Comparison of ENCODE assay signal across 14 cellular contexts in genomic region chr18:31679806-31680793, GRCh38. TPM values are rescaled to one million over a fixed set of nuclear protein-coding genes. Genes with fewer than 3 reads are reported as not detected.
DNase-seq lines count a peak whose midpoint lies in the region; ATAC-seq and TF ChIP-seq lines count a peak whose summit lies in the region.
"Had no signal": no experiment of that assay in that cellular context is flagged by ENCODE, and none has a peak within 500 bp of the region (broad histone marks: within the 10 kb centered on the region; RNA-seq: fewer than 3 reads in every experiment).

No MANE protein-coding gene starts in this region.

- no peak overlapping the region for H2AFZ ChIP-seq in GM23338
- no peak overlapping the region for H2AFZ ChIP-seq in trophoblast cell (ENCODE audit: insufficient read depth, low read length, poor library complexity)

- H3K4ac ChIP-seq in trophoblast cell (ENCODE audit: low read depth, low read length): no peak overlapping the region

- ATAC-seq in GM23338 (peak; percentile 12), GM21360 (IDR thresholded peaks at IDR 0.05; ENCODE audit: unreplicated experiment) (no peak), GM19395 (IDR thresholded peaks at IDR 0.05; ENCODE audit: unreplicated experiment) (no peak)
- ATAC-seq: activated CD4-positive, alpha-beta T cell treated with anti-CD3 and anti-CD28 coated beads for 36 hours; activated naive CD8-positive, alpha-beta T cell treated with anti-CD3 and anti-CD28 coated beads, Interleukin-2, amount 50 U/mL, for 24 hours had no signal

- H3K4me1 ChIP-seq in GM23338 (ENCODE audit: insufficient read depth): peaks cover 74% of the 10 kb centered on the region
- H3K4me1 ChIP-seq in esophagus squamous epithelium: peaks cover 7 to 57% (median 19%) of the 10 kb centered on the region in 3 donors
- H3K4me1 ChIP-seq in trophoblast cell (ENCODE audit: control insufficient read depth in 1 of 2, insufficient read depth in 2 of 2, low read length in 2 of 2): peaks cover 6 to 18% of the 10 kb centered on the region in 2 experiments
- peaks cover 4% of the 10 kb centered on the region in 2 donors for H3K4me1 ChIP-seq in thyroid gland

- H2BK120ac ChIP-seq in trophoblast cell (ENCODE audit: insufficient read depth, low read length, poor library complexity): no peak overlapping the region

- H3K79me1 ChIP-seq in trophoblast cell (ENCODE audit: low read length): peaks cover 5% of the 10 kb centered on the region

- H3K27ac ChIP-seq in GM23338 (ENCODE audit: low read depth): no peak overlapping the region
- H3K27ac ChIP-seq in esophagus squamous epithelium: peak overlapping the region; percentile 36 to 70 (median 54)
- no peak overlapping the region for H3K27ac ChIP-seq in trophoblast cell (ENCODE audit: low read depth, low read length)
- H3K27ac ChIP-seq in thyroid gland: no peak overlapping the region

- no peaks in the 10 kb centered on the region for H3K36me3 ChIP-seq in GM23338 (ENCODE audit: insufficient read depth)
- no peaks in the 10 kb centered on the region for H3K36me3 ChIP-seq in esophagus squamous epithelium
- no peaks in the 10 kb centered on the region for H3K36me3 ChIP-seq in trophoblast cell (ENCODE audit: control insufficient read depth in 1 of 2, insufficient read depth in 2 of 2, low read length in 2 of 2)
- no peaks in the 10 kb centered on the region for H3K36me3 ChIP-seq in thyroid gland
- H3K36me3 ChIP-seq: upper lobe of left lung had no signal

- peaks cover 6% of the 10 kb centered on the region for H3K27me3 Mint-ChIP-seq in GM23338 (ENCODE audit: insufficient read depth, low read depth, poor library complexity)

- peak overlapping the region; percentile 96 for H3K4me2 ChIP-seq in GM23338
- H3K4me2 ChIP-seq in trophoblast cell (ENCODE audit: low read length): no peak overlapping the region

- H3K4me1 Mint-ChIP-seq in GM23338: peaks cover 59% of the 10 kb centered on the region

- H3K14ac ChIP-seq in trophoblast cell (ENCODE audit: low read length): no peak overlapping the region

- H3K9me2 ChIP-seq in GM23338 (ENCODE audit: insufficient read depth): no peaks in the 10 kb centered on the region; the same call in 1 of the 2 replicates

- H4K8ac ChIP-seq in trophoblast cell (ENCODE audit: low read depth, low read length): peak overlapping the region; percentile 19

- peaks cover 8% of the 10 kb centered on the region; the same call in 1 of the 2 replicates for H4K20me1 ChIP-seq in GM23338 (replicated peaks; ENCODE audit: insufficient read depth)

- H3K9me3 Mint-ChIP-seq in GM23338: no peaks in the 10 kb centered on the region; the same call in 2 of the 3 replicates
- H3K9me3 Mint-ChIP-seq: activated naive CD8-positive, alpha-beta T cell treated with anti-CD3 and anti-CD28 coated beads, Interleukin-2, amount 50 U/mL, for 24 hours; T-helper 2 cell treated with Interferon-gamma antibody and Interleukin-4, amounts not matched to agents 5 μg/mL and 100 μg/mL, for 36 hours had no signal

- H2AK5ac ChIP-seq in trophoblast cell (ENCODE audit: low read length): no peak overlapping the region

- H3K18ac ChIP-seq in trophoblast cell (ENCODE audit: low read length): no peak overlapping the region

- H3K23ac ChIP-seq in trophoblast cell (ENCODE audit: low read length): no peak overlapping the region

- H3K9me3 ChIP-seq in esophagus squamous epithelium: no peaks in the 10 kb centered on the region
- H3K9me3 ChIP-seq in trophoblast cell (ENCODE audit: insufficient read depth, low read depth, low read length): no peaks in the 10 kb centered on the region
- no peaks in the 10 kb centered on the region for H3K9me3 ChIP-seq in thyroid gland
- H3K9me3 ChIP-seq: upper lobe of left lung had no signal

- H3K79me2 ChIP-seq in GM23338 (replicated peaks; ENCODE audit: insufficient read depth) (peaks cover 91% of the 10 kb centered on the region), trophoblast cell (ENCODE audit: control insufficient read depth, insufficient read depth, low read length, poor library complexity) (peaks cover 6% of the 10 kb centered on the region)

- TF ChIP-seq POLR2A in esophagus squamous epithelium (IDR thresholded peaks at IDR 0.05) (no peak), thyroid gland (IDR thresholded peaks at IDR 0.05) (no peak)

- H3F3A ChIP-seq in GM23338 (replicated peaks; ENCODE audit: low read depth): no peaks in the 10 kb centered on the region; the same call in 1 of the 2 replicates

- H3K4me3 ChIP-seq in GM23338: no peak overlapping the region
- no peak overlapping the region for H3K4me3 ChIP-seq in esophagus squamous epithelium
- no peak overlapping the region for H3K4me3 ChIP-seq in trophoblast cell (ENCODE audit: low read depth, low read length)
- H3K4me3 ChIP-seq in thyroid gland (replicated peaks in 1 of 3): no peak overlapping the region
- H3K4me3 ChIP-seq: upper lobe of left lung had no signal

- H3K36me3 Mint-ChIP-seq in GM23338 (ENCODE audit: low read depth): no peaks in the 10 kb centered on the region; the same call in 2 of the 3 replicates

- H2BK12ac ChIP-seq in trophoblast cell (ENCODE audit: low read length): no peak overlapping the region

- H3K27me3 ChIP-seq in GM23338 (ENCODE audit: insufficient read depth) (no peaks in the 10 kb centered on the region), esophagus squamous epithelium (peaks cover 0 to 14% (median 0%) of the 10 kb centered on the region in 4 donors), trophoblast cell (ENCODE audit: insufficient read depth, low read length) (no peaks in the 10 kb centered on the region), thyroid gland (no peaks in the 10 kb centered on the region)
- H3K27me3 ChIP-seq: upper lobe of left lung had no signal

- H4K91ac ChIP-seq in trophoblast cell (ENCODE audit: low read depth, low read length): no peak overlapping the region

- no peak overlapping the region for H3K9ac ChIP-seq in trophoblast cell (ENCODE audit: low read length)

- H2BK5ac ChIP-seq in trophoblast cell (ENCODE audit: low read depth, low read length, poor library complexity): no peak overlapping the region

- 70 to 77% methylated on average over 5 of the region's 6 CpGs for WGBS in esophagus squamous epithelium, 2 donors
- WGBS in trophoblast cell (ENCODE audit: extremely low coverage, insufficient coverage, insufficient read length): no CpG with 5 or more reads among the region's 6 CpGs
- 83 to 93% methylated on average over 6 of the region's 6 CpGs for WGBS in thyroid gland, 2 donors

- DNase-seq in GM23338 (ENCODE audit: low spot score): no peak
- DNase-seq in RPMI7951 (ENCODE audit: low read depth): peak; percentile 2
- no peak for DNase-seq in esophagus squamous epithelium (lab: John Stamatoyannopoulos, UW)
- DNase-seq in trophoblast cell: no peak
- DNase-seq in OCI-M1 (lab: John Stamatoyannopoulos, UW): no peak
- no peak for DNase-seq in thyroid gland
- DNase-seq: activated CD4-positive, alpha-beta T cell treated with anti-CD3 and anti-CD28 coated beads for 36 hours; activated naive CD8-positive, alpha-beta T cell treated with anti-CD3 and anti-CD28 coated beads, Interleukin-2, amount 50 U/mL, for 24 hours; activated T-cell treated with anti-CD3 and anti-CD28 coated beads, Interleukin-2, amount 50 U/mL, for 1 hour; DMS79; upper lobe of left lung had no signal

- peak overlapping the region; percentile 60 for H3K27ac Mint-ChIP-seq in GM23338
- H3K27ac Mint-ChIP-seq: activated CD4-positive, alpha-beta T cell treated with anti-CD3 and anti-CD28 coated beads for 36 hours; activated naive CD8-positive, alpha-beta T cell treated with anti-CD3 and anti-CD28 coated beads, Interleukin-2, amount 50 U/mL, for 24 hours; T-helper 2 cell treated with Interferon-gamma antibody and Interleukin-4, amounts not matched to agents 5 μg/mL and 100 μg/mL, for 36 hours had no signal

- H3K4me3 Mint-ChIP-seq in GM23338: peak overlapping the region; percentile 5; the same call in 2 of the 3 replicates
- H3K4me3 Mint-ChIP-seq: activated CD4-positive, alpha-beta T cell treated with anti-CD3 and anti-CD28 coated beads for 36 hours; activated naive CD8-positive, alpha-beta T cell treated with anti-CD3 and anti-CD28 coated beads, Interleukin-2, amount 50 U/mL, for 24 hours; T-helper 2 cell treated with Interferon-gamma antibody and Interleukin-4, amounts not matched to agents 5 μg/mL and 100 μg/mL, for 36 hours had no signal

- TF ChIP-seq CTCF in GM23338 (conservative IDR thresholded peaks at IDR 0.05; ENCODE audit: low read depth in 2 of 2): no peak
- TF ChIP-seq CTCF in esophagus squamous epithelium (IDR thresholded peaks at IDR 0.05): no peak
- no peak for TF ChIP-seq CTCF in thyroid gland (IDR thresholded peaks at IDR 0.05)

- no peak overlapping the region for H4K12ac ChIP-seq in trophoblast cell (ENCODE audit: low read depth, low read length)

- intact Hi-C loops in esophagus squamous epithelium (cut with DNase I): no loop called here
- intact Hi-C loops in thyroid gland (cut with DNase I): no loop called here

TF ChIP-seq in GM23338, 12 proteins besides CTCF, POLR2A, EP300 and RAD21 (continues in another document):
- no peak for TF ChIP-seq ZNF114 (CRISPR knock-in tag; IDR thresholded peaks at IDR 0.05)

RNA-seq across cellular contexts. Expression of gene B4GALT6, which starts 4.3 kb away (rescaled TPM):
- 33.8 and 40.4 TPM in 2 replicates for total RNA-seq in GM23338 (2014; rRNA removed; shearing (Covaris generic))
- polyA plus RNA-seq in GM23338 (2016; fragmentation: Nextera tagmentation; extraction: Ambion mirVana): 14.8 and 15.9 TPM in 2 replicates
- total RNA-seq in RPMI7951 (2014; rRNA removed; shearing (Covaris generic)): 2.4 and 2.8 TPM in 2 replicates
- total RNA-seq in esophagus squamous epithelium (1 to 10 TPM; 2.5 to 3.6 (median 3.0) TPM), thyroid gland (1 to 10 TPM; 1.3 to 2.6 (median 2.5) TPM)
- 7.4 and 7.8 TPM in 2 replicates for polyA plus RNA-seq in trophoblast cell (2013)

Comparison
In these comparisons a context has a peak if more than half of its experiments do, and no peak if none do; other contexts are left out.
1. H3K27ac ChIP-seq: peak in esophagus squamous epithelium (4 of 4); none in GM23338 (single experiment), trophoblast cell (single experiment) and thyroid gland (0 of 3).